31 cellular contexts compared by ENCODE assay signal in genomic region chr10:23114228-23114850, GRCh38.
"Had no signal": no experiment of that assay in that cellular context is flagged by ENCODE, and none has a peak within 500 bp of the region (broad histone marks: within the 10 kb centered on the region; RNA-seq: fewer than 3 reads in every experiment).

No MANE protein-coding gene starts in this region.

- H3K27ac ChIP-seq: adrenal gland, body of pancreas, breast epithelium, SJCRH30, SK-N-MC had no signal

- H3K27ac Mint-ChIP-seq: activated CD4-positive, alpha-beta T cell treated with anti-CD3 and anti-CD28 coated beads, Interleukin-2, amount 10 ng/mL, durations not matched to agents 24 days and 14 days; activated CD8-positive, alpha-beta T cell treated with anti-CD3 and anti-CD28 coated beads for 36 hours; activated naive CD4-positive, alpha-beta T cell treated with anti-CD3 and anti-CD28 coated beads, Interleukin-2, amount 50 U/mL, for 24 hours; activated naive CD8-positive, alpha-beta T cell treated with anti-CD3 and anti-CD28 coated beads, Interleukin-2, amount 10 ng/mL, durations not matched to agents 7 days and 5 days; activated T-helper 2 cell treated with anti-CD3 and anti-CD28 coated beads, Interferon-gamma antibody, Interleukin-2, Interleukin-4, amounts not matched to agents 10 μg/mL and 5 μg/mL and 100 μg/mL, durations not matched to agents 14 hours and 24 hours and 36 hours; T-helper 1 cell treated with Interleukin-12 subunit alpha and Interleukin-12 subunit beta and Interleukin-4 antibody, amounts not matched to agents 30 μg/mL and 1 μg/mL, for 36 hours; T-helper 2 cell treated with Interferon-gamma antibody and Interleukin-4, amounts not matched to agents 5 μg/mL and 100 μg/mL, for 36 hours had no signal

- H3K9me3 Mint-ChIP-seq: activated CD4-positive, alpha-beta T cell treated with anti-CD3 and anti-CD28 coated beads, Interleukin-2, amount 10 ng/mL, durations not matched to agents 24 days and 14 days; activated CD8-positive, alpha-beta T cell treated with anti-CD3 and anti-CD28 coated beads for 36 hours; activated naive CD4-positive, alpha-beta T cell treated with anti-CD3 and anti-CD28 coated beads, Interleukin-2, amount 50 U/mL, for 24 hours; activated naive CD8-positive, alpha-beta T cell treated with anti-CD3 and anti-CD28 coated beads, Interleukin-2, amount 10 ng/mL, durations not matched to agents 7 days and 5 days; activated T-helper 2 cell treated with anti-CD3 and anti-CD28 coated beads, Interferon-gamma antibody, Interleukin-2, Interleukin-4, amounts not matched to agents 10 μg/mL and 5 μg/mL and 100 μg/mL, durations not matched to agents 14 hours and 24 hours and 36 hours; T-helper 1 cell treated with Interleukin-12 subunit alpha and Interleukin-12 subunit beta and Interleukin-4 antibody, amounts not matched to agents 30 μg/mL and 1 μg/mL, for 36 hours; T-helper 2 cell treated with Interferon-gamma antibody and Interleukin-4, amounts not matched to agents 5 μg/mL and 100 μg/mL, for 36 hours had no signal

- H3K27me3 ChIP-seq: adrenal gland, body of pancreas, breast epithelium, SJCRH30 had no signal

- H3K4me3 ChIP-seq: adrenal gland, body of pancreas, breast epithelium, SJCRH30, SK-N-MC had no signal

- H3K4me1 Mint-ChIP-seq: activated CD4-positive, alpha-beta T cell treated with anti-CD3 and anti-CD28 coated beads, Interleukin-2, amount 10 ng/mL, durations not matched to agents 24 days and 14 days; activated naive CD4-positive, alpha-beta T cell treated with anti-CD3 and anti-CD28 coated beads, Interleukin-2, amount 50 U/mL, for 24 hours had no signal

- H3K9me3 ChIP-seq: adrenal gland, body of pancreas, breast epithelium, SJCRH30 had no signal

- ATAC-seq: activated CD8-positive, alpha-beta T cell treated with anti-CD3 and anti-CD28 coated beads for 36 hours; body of pancreas had no signal

- H3K4me1 ChIP-seq: adrenal gland, body of pancreas, breast epithelium, SJCRH30 had no signal

- DNase-seq: activated CD4-positive, alpha-beta T cell treated with anti-CD3 and anti-CD28 coated beads, Interleukin-2, amount 10 ng/mL, durations not matched to agents 24 days and 14 days; activated CD4-positive, alpha-beta T cell treated with anti-CD3 and anti-CD28 coated beads, Interleukin-2, amount 50 U/mL, for 4 hours; activated CD8-positive, alpha-beta T cell treated with anti-CD3 and anti-CD28 coated beads for 36 hours; activated gamma-delta T cell; activated naive CD4-positive, alpha-beta T cell treated with Interleukin-2 at 50 U/mL for 16 hours; activated naive CD8-positive, alpha-beta T cell treated with anti-CD3 and anti-CD28 coated beads, Interleukin-2, amount 10 ng/mL, durations not matched to agents 7 days and 5 days; activated T-cell treated with anti-CD3 and anti-CD28 coated beads, Interleukin-2, amount 50 U/mL, for 1 hour; adrenal gland; body of pancreas; Karpas-422; KBM-7; NCI-H1048; NCI-H1105 treated with DMSO at 0.1 percent for 48 hours; NCI-H1436 treated with DMSO at 0.1 percent for 48 hours; NCI-H1694 treated with DMSO at 0.1 percent for 48 hours; NCI-H2029; NCI-H345; NCI-H524 treated with DMSO at 0.1 percent for 48 hours; NCI-H748 treated with DMSO at 0.1 percent for 48 hours; NK-92 treated with Interleukin-12 subunit alpha and Interleukin-12 subunit beta, amount 100 ng/mL, for 24 hours; OCI-M1; SHP77; SJCRH30 had no signal

- H3K27me3 Mint-ChIP-seq: activated CD4-positive, alpha-beta T cell treated with anti-CD3 and anti-CD28 coated beads, Interleukin-2, amount 10 ng/mL, durations not matched to agents 24 days and 14 days; activated CD8-positive, alpha-beta T cell treated with anti-CD3 and anti-CD28 coated beads for 36 hours; activated naive CD4-positive, alpha-beta T cell treated with anti-CD3 and anti-CD28 coated beads, Interleukin-2, amount 50 U/mL, for 24 hours; activated naive CD8-positive, alpha-beta T cell treated with anti-CD3 and anti-CD28 coated beads, Interleukin-2, amount 10 ng/mL, durations not matched to agents 7 days and 5 days had no signal

- H3K4me3 Mint-ChIP-seq: activated CD4-positive, alpha-beta T cell treated with anti-CD3 and anti-CD28 coated beads, Interleukin-2, amount 10 ng/mL, durations not matched to agents 24 days and 14 days; activated CD8-positive, alpha-beta T cell treated with anti-CD3 and anti-CD28 coated beads for 36 hours; activated naive CD4-positive, alpha-beta T cell treated with anti-CD3 and anti-CD28 coated beads, Interleukin-2, amount 50 U/mL, for 24 hours; activated naive CD8-positive, alpha-beta T cell treated with anti-CD3 and anti-CD28 coated beads, Interleukin-2, amount 10 ng/mL, durations not matched to agents 7 days and 5 days; T-helper 1 cell treated with Interleukin-12 subunit alpha and Interleukin-12 subunit beta and Interleukin-4 antibody, amounts not matched to agents 30 μg/mL and 1 μg/mL, for 36 hours; T-helper 2 cell treated with Interferon-gamma antibody and Interleukin-4, amounts not matched to agents 5 μg/mL and 100 μg/mL, for 36 hours had no signal

- FAIRE-seq: astrocyte, TTC549 had no signal
